In genomic region chr10:114077815-114078219, GRCh38 we compare ENCODE assay signal across 15 cellular contexts. TPM values are rescaled to one million over a fixed set of nuclear protein-coding genes. Genes with fewer than 3 reads are reported as not detected.
A peak's percentile ranks its signal among the peaks of the same experiment; 100 is the strongest.
DNase-seq lines count a peak whose midpoint lies in the region; ATAC-seq, FAIRE-seq and TF ChIP-seq lines count a peak whose summit lies in the region.
"Had no signal": no experiment of that assay in that cellular context is flagged by ENCODE, and none has a peak within 500 bp of the region (broad histone marks: within the 10 kb centered on the region; RNA-seq: fewer than 3 reads in every experiment).

No MANE protein-coding gene starts in this region.

- no peaks in the 10 kb centered on the region for H3F3A ChIP-seq in Loucy (ENCODE audit: low read depth)

- no peaks in the 10 kb centered on the region for H3K27me3 ChIP-seq in Loucy (ENCODE audit: insufficient read depth, low read length, poor library complexity, severe bottlenecking)
- H3K27me3 ChIP-seq in left lung: no peaks in the 10 kb centered on the region
- H3K27me3 ChIP-seq: upper lobe of left lung had no signal

- H3K4me1 ChIP-seq in A549 (peaks cover 13% of the 10 kb centered on the region), Loucy (ENCODE audit: insufficient read depth, low read length, poor library complexity, severe bottlenecking) (peaks cover 33% of the 10 kb centered on the region), left lung (no peaks in the 10 kb centered on the region)
- H3K4me1 ChIP-seq: upper lobe of left lung had no signal

- DNase-seq in A549 (ENCODE audit: low read depth in 1 of 2, low spot score in 1 of 2): peak in 1 of 2 experiments; percentile 9
- DNase-seq in left ventricle myocardium superior: no peak
- no peak for DNase-seq in left lung
- no peak for DNase-seq in NOMO-1 treated with DMSO at 0.1 percent for 48 hours (lab: John Stamatoyannopoulos, UW; ENCODE audit: unreplicated experiment)
- no peak for DNase-seq in hepatic stellate cell (ENCODE audit: low spot score)
- DNase-seq: activated T-cell treated with anti-CD3 and anti-CD28 coated beads, Interleukin-2, amount 50 U/mL, for 72 hours; CD4-positive, alpha-beta memory T cell; SHP77; stimulated activated CD4-positive, alpha-beta T cell treated with anti-CD3 and anti-CD28 coated beads, Interleukin-2, amount 100 ng/mL, for 24 hours; upper lobe of left lung had no signal

- H3K9ac ChIP-seq in Loucy (ENCODE audit: low read depth, low read length, poor library complexity, severe bottlenecking): no peak overlapping the region

- H3K4me2 ChIP-seq in A549 (no peak overlapping the region), Loucy (ENCODE audit: low read depth, low read length, poor library complexity, severe bottlenecking) (no peak overlapping the region)

- POLR2A ChIA-PET in A549 (lab: Yijun Ruan, JAX): no interaction called here

- TF ChIP-seq EP300 in A549 (IDR thresholded peaks at IDR 0.05): no peak

- TF ChIP-seq CTCF in A549 (IDR thresholded peaks at IDR 0.05) (no peak), Loucy (conservative IDR thresholded peaks at IDR 0.05; ENCODE audit: low read length) (peak; percentile 39), left lung (IDR thresholded peaks at IDR 0.05) (no peak)

- no peak for TF ChIP-seq POLR2A in A549 (IDR thresholded peaks at IDR 0.05; ENCODE audit: low read length)

- H3K4me3 ChIP-seq in A549: no peak overlapping the region
- no peak overlapping the region for H3K4me3 ChIP-seq in Loucy (ENCODE audit: low read length, poor library complexity, severe bottlenecking)
- H3K4me3 ChIP-seq in left lung: no peak overlapping the region
- H3K4me3 ChIP-seq: upper lobe of left lung had no signal

- H3K36me3 ChIP-seq in Loucy (ENCODE audit: insufficient read depth, low read length): no peaks in the 10 kb centered on the region
- H3K36me3 ChIP-seq in left lung: no peaks in the 10 kb centered on the region
- H3K36me3 ChIP-seq: upper lobe of left lung had no signal

- H3K9me3 ChIP-seq in A549: no peaks in the 10 kb centered on the region
- H3K9me3 ChIP-seq in Loucy (ENCODE audit: insufficient read depth, low read depth, low read length): peaks cover 5% of the 10 kb centered on the region; the same call in 1 of the 2 replicates
- H3K9me3 ChIP-seq in left lung: no peaks in the 10 kb centered on the region
- H3K9me3 ChIP-seq: upper lobe of left lung had no signal

- WGBS in A549 (ENCODE audit: missing lambda C conversion rate): 84% methylated on average over 9 of the region's 9 CpGs

- no peak for TF ChIP-seq RAD21 in A549 (conservative IDR thresholded peaks at IDR 0.05 in 1 of 2, IDR thresholded peaks at IDR 0.05 in 1 of 2)

- intact Hi-C loops in left ventricle myocardium superior (cut with micrococcal nuclease) (no loop called here), left lung (cut with DNase I) (no loop called here)

- no peak for FAIRE-seq in A549 (lab: Jason Lieb, UNC)
- FAIRE-seq: A204.1 had no signal

- H4K20me1 ChIP-seq in Loucy (ENCODE audit: insufficient read depth, low read length, poor library complexity, severe bottlenecking): no peaks in the 10 kb centered on the region

- H2AFZ ChIP-seq in Loucy (ENCODE audit: low read length): 0 out of 2 replicates have a peak overlapping the region, but pooled peaks have one; percentile 24

- no peaks in the 10 kb centered on the region for H3K79me2 ChIP-seq in Loucy (ENCODE audit: insufficient read depth, low read length)

- CTCF ChIA-PET in A549 (lab: Yijun Ruan, JAX): interaction anchor here (5.0 kb wide), 1 partner anchor 13 kb away, joined by 16 read pairs; no protein-coding TSS in a partner anchor

- no peak overlapping the region for H3K27ac ChIP-seq in A549
- no peak overlapping the region for H3K27ac ChIP-seq in left lung
- H3K27ac ChIP-seq: epithelial cell of prostate, upper lobe of left lung had no signal

- no peaks in the 10 kb centered on the region for H3K9me2 ChIP-seq in Loucy (replicated peaks; ENCODE audit: low read depth, low read length)

- ATAC-seq in A549 (peak; percentile 62 to 75; a peak in 4 of 6 replicates), GM19035 (IDR thresholded peaks at IDR 0.05; ENCODE audit: unreplicated experiment) (peak; percentile 72), left ventricle myocardium superior (peak; percentile 62), left lung (no peak), HG03045 (IDR thresholded peaks at IDR 0.05; ENCODE audit: unreplicated experiment) (no peak)
- ATAC-seq: activated T-cell treated with anti-CD3 and anti-CD28 coated beads, Interleukin-2, amount 50 U/mL, for 72 hours had no signal

TF ChIP-seq in A549, 52 proteins besides CTCF, POLR2A, EP300 and RAD21:
- TF ChIP-seq GATA3 (IDR thresholded peaks at IDR 0.05; ENCODE audit: borderline replicate concordance) (no peak), MYC (IDR thresholded peaks at IDR 0.05; ENCODE audit: borderline replicate concordance, low read length) (no peak), ATOH8 (CRISPR knock-in tag; IDR thresholded peaks at IDR 0.05; ENCODE audit: low read depth) (no peak), KDM1A (IDR thresholded peaks at IDR 0.05; ENCODE audit: low read depth) (no peak), USF2 (IDR thresholded peaks at IDR 0.05) (no peak), KDM5A (IDR thresholded peaks at IDR 0.05) (no peak), HOXA7 (CRISPR knock-in tag; IDR thresholded peaks at IDR 0.05) (no peak), ZNF302 (CRISPR knock-in tag; IDR thresholded peaks at IDR 0.05) (no peak), NPAS2 (CRISPR knock-in tag; IDR thresholded peaks at IDR 0.05; ENCODE audit: borderline replicate concordance) (no peak), ESRRA (IDR thresholded peaks at IDR 0.05; ENCODE audit: borderline replicate concordance, low read length) (no peak)

RNA-seq across cellular contexts. Expression of gene ADRB1, which starts 34.2 kb away (rescaled TPM):
- polyA plus RNA-seq in A549 (2011; rRNA removed) (0.36 and 0.58 TPM in 2 replicates), A549 (2017; fragmentation: RNase III; extraction: RNeasy Plus Mini Kit Qiagen cat#74134 plus additional on column Dnase treatment) (0.62 to 0.75 TPM (median 0.66 TPM) in 3 replicates)
- 1.1 and 1.6 TPM in 2 replicates for polyA plus RNA-seq in A549 (2012; cell fraction: cytosol; rRNA removed)
- polyA plus RNA-seq in A549 (2012; cell fraction: nucleus; rRNA removed): 2.4 and 3.3 TPM in 2 replicates
- polyA minus RNA-seq in A549 (2011; rRNA and poly(A)+ RNA removed): 0.37 and 0.54 TPM in 2 replicates
- total RNA-seq in left ventricle myocardium superior (77.8 TPM), left lung (10 to 100 TPM; 11.7 to 15.4 TPM)
- total RNA-seq: activated T-cell treated with anti-CD3 and anti-CD28 coated beads, Interleukin-2, amount 50 U/mL, for 72 hours; CD4-positive, alpha-beta memory T cell had no signal
- polyA plus RNA-seq: CD4-positive, alpha-beta memory T cell had no signal

Comparison
In these comparisons a context has a peak if more than half of its experiments do, and no peak if none do; other contexts are left out.
1. ATAC-seq: peak in A549 (2 of 2), GM19035 (single experiment) and left ventricle myocardium superior (single experiment); none in left lung (single experiment) and HG03045 (single experiment).